ENCODE assay signal across 28 cellular contexts in the genomic region with DNA sequence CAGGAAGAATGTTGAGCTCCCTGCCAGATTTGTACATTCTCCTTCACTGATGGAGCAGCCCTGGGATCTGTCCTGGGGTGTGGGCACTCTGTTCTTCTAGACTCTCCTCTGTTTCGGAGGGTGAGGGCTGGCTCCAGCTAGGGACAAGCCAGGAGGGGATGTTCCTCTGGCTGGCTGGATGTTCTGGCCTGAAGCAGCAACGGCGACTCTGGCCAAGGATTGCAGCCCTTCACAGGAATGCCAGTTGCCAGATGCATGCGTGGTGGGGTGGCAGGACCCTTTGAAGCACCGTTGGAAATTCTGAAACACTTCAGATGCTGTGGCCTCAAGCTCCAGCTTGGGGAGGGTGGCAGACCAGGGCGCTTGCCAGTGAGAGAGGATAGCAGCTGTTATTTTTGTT.
"Had no signal": no experiment of that assay in that cellular context is flagged by ENCODE, and none has a peak within 500 bp of the region (broad histone marks: within the 10 kb centered on the region; RNA-seq: fewer than 3 reads in every experiment).

No MANE protein-coding gene starts in this region.

- H3K27ac ChIP-seq: body of pancreas, colonic mucosa, dorsolateral prefrontal cortex, lower lobe of right lung, neutrophil, pancreas, prostate gland, uterus, VCaP had no signal

- H3K27me3 ChIP-seq: body of pancreas, colonic mucosa, neutrophil, pancreas, uterus had no signal

- H3K4me3 ChIP-seq: body of pancreas, colonic mucosa, dorsolateral prefrontal cortex, lower lobe of right lung, pancreas, prostate gland, uterus had no signal

- DNase-seq: activated CD4-positive, alpha-beta T cell treated with anti-CD3 and anti-CD28 coated beads for 4 hours; activated CD4-positive, alpha-beta T cell treated with anti-CD3 and anti-CD28 coated beads, Interleukin-2, amount 50 U/mL, for 4 hours; activated naive CD4-positive, alpha-beta T cell; activated T-cell treated with anti-CD3 and anti-CD28 coated beads for 4 hours; activated T-cell treated with anti-CD3 and anti-CD28 coated beads, Interleukin-2, amount 50 U/mL, for 72 hours; body of pancreas; colonic mucosa; dorsolateral prefrontal cortex; effector memory CD4-positive, alpha-beta T cell; erythroblast; head of caudate nucleus; hypothalamus; immature natural killer cell; kidney; lower lobe of right lung; mesenchymal stem cell; natural killer cell; pancreas; retina; stimulated activated CD4-positive, alpha-beta T cell treated with anti-CD3 and anti-CD28 coated beads, Interleukin-2, amount 100 ng/mL, for 48 hours; stimulated activated naive CD4-positive, alpha-beta T cell treated with Interleukin-2 at 50 U/mL for 16 hours; T-helper 1 cell had no signal

- H3K9me3 ChIP-seq: body of pancreas, colonic mucosa, lower lobe of right lung, neutrophil, pancreas, prostate gland, uterus had no signal

- H3K4me3 Mint-ChIP-seq: activated T-cell treated with anti-CD3 and anti-CD28 coated beads, Interleukin-2, amount 50 U/mL, for 72 hours; immature natural killer cell; natural killer cell; type B pancreatic cell had no signal

- ATAC-seq: activated naive CD4-positive, alpha-beta T cell treated with anti-CD3 and anti-CD28 coated beads, Interleukin-2, amount 50 U/mL, for 72 hours; activated T-cell treated with anti-CD3 and anti-CD28 coated beads, Interleukin-2, amount 50 U/mL, for 72 hours; body of pancreas; natural killer cell had no signal

- H3K9me3 Mint-ChIP-seq: activated naive CD4-positive, alpha-beta T cell treated with anti-CD3 and anti-CD28 coated beads, Interleukin-2, amount 50 U/mL, for 72 hours; activated T-cell treated with anti-CD3 and anti-CD28 coated beads, Interleukin-2, amount 50 U/mL, for 72 hours; immature natural killer cell; natural killer cell; type B pancreatic cell had no signal

- H3K4me1 Mint-ChIP-seq: immature natural killer cell, natural killer cell had no signal

- H3K36me3 ChIP-seq: colonic mucosa, lower lobe of right lung, neutrophil, pancreas, prostate gland, uterus had no signal

- H3K27ac Mint-ChIP-seq: activated naive CD4-positive, alpha-beta T cell treated with anti-CD3 and anti-CD28 coated beads, Interleukin-2, amount 50 U/mL, for 72 hours; activated T-cell treated with anti-CD3 and anti-CD28 coated beads, Interleukin-2, amount 50 U/mL, for 72 hours; immature natural killer cell; natural killer cell; type B pancreatic cell had no signal

- H3K36me3 Mint-ChIP-seq: activated naive CD4-positive, alpha-beta T cell treated with anti-CD3 and anti-CD28 coated beads, Interleukin-2, amount 50 U/mL, for 72 hours; immature natural killer cell; natural killer cell; type B pancreatic cell had no signal

- H3K4me1 ChIP-seq: body of pancreas, colonic mucosa, pancreas, prostate gland, uterus had no signal
